Comparison of ENCODE assay signal across 16 cellular contexts in the genomic region with DNA sequence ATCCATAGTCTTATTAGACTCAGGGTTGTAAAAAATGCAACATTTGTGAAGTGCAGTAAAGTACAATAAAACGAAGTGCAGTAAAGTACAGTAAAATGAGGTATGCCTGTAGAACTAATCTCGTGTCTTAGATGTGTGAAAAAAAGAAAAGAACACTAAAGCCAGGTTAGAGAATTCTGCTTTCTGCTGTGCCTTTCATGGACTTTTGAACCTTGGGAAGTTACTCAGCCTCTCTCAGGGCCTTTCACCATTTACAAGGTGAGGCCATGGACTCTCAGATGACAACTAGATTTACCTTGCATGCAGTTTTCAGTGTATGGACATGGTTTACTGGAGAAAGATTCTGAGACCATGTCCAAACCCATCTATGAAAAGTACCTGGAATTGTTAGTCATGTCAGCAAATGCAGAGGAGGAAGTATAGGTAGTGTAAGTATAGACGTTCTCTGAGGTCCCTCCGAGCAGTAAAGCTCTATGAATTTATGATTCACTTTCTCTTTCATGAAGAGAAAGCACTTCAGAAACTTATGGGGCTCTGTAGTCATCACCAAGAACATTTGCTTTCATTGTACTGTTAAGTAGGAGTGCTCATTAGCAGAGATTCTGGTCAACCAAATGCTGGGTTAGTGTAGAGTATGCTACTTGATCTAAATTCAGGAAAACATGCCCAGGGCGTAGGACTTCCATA.
DNase-seq lines count a peak whose midpoint lies in the region; ATAC-seq and TF ChIP-seq lines count a peak whose summit lies in the region.
"Had no signal": no experiment of that assay in that cellular context is flagged by ENCODE, and none has a peak within 500 bp of the region (broad histone marks: within the 10 kb centered on the region; RNA-seq: fewer than 3 reads in every experiment).

No MANE protein-coding gene starts in this region.

- no TSS peak for BruUV-seq in PC-3 (replicated peaks; lab: Mats Ljungman, UMichigan)

- POLR2A ChIA-PET in PC-3 (lab: Charles Lee; ENCODE audit: unreplicated experiment) = no interaction called here

- H3K4me1 ChIP-seq in mucosa of descending colon (ENCODE audit: low read depth) (peaks cover 8% of the 10 kb centered on the region), HAP-1 (no peaks in the 10 kb centered on the region), PC-3 (ENCODE audit: insufficient read depth, low read length) (no peaks in the 10 kb centered on the region)
- H3K4me1 ChIP-seq: BLaER1 treated with 17β-estradiol and CSF1 and Interleukin-3, amounts not matched to agents 10 nM and 100 nM had no signal

- intact Hi-C loops in mucosa of descending colon (cut with DNase I, micrococcal nuclease) = no loop called here
- intact Hi-C loops in PC-3 (cut with micrococcal nuclease) = no loop called here

- no peaks in the 10 kb centered on the region for H3K9me2 ChIP-seq in PC-3 (replicated peaks; ENCODE audit: low read length)

- no peaks in the 10 kb centered on the region for H4K20me1 ChIP-seq in PC-3 (ENCODE audit: low read length)
- H4K20me1 ChIP-seq: BLaER1 treated with 17β-estradiol and CSF1 and Interleukin-3, amounts not matched to agents 10 nM and 100 nM had no signal

- H3K79me2 ChIP-seq in PC-3 (ENCODE audit: low read length) = no peaks in the 10 kb centered on the region

- no peak overlapping the region for H3K4me2 ChIP-seq in PC-3 (ENCODE audit: low read length)
- H3K4me2 ChIP-seq: BLaER1 treated with 17β-estradiol and CSF1 and Interleukin-3, amounts not matched to agents 10 nM and 100 nM had no signal

- DNase-seq in caudate nucleus (lab: John Stamatoyannopoulos, UW) (no peak), mucosa of descending colon (no peak), HAP-1 (ENCODE audit: low spot score in 2 of 2) (no peak), PC-3 (no peak), epidermal melanocyte (ENCODE audit: insufficient read length, low spot score) (no peak), G401 (ENCODE audit: low spot score) (no peak)
- DNase-seq: Calu3; CD8-positive, alpha-beta T cell; DMS 273 treated with DMSO at 0.1 percent for 48 hours; DMS53; DND-41; EL; HCEC 1CT had no signal

- CTCF ChIA-PET in PC-3 (lab: Charles Lee) = no interaction called here

- no peaks in the 10 kb centered on the region for H3K27me3 ChIP-seq in HAP-1 (ENCODE audit: low read depth)
- H3K27me3 ChIP-seq in PC-3 (ENCODE audit: low read length) = no peaks in the 10 kb centered on the region
- H3K27me3 ChIP-seq: BLaER1 treated with 17β-estradiol and CSF1 and Interleukin-3, amounts not matched to agents 10 nM and 100 nM had no signal

- H3K9ac ChIP-seq in PC-3 (ENCODE audit: low read length) = no peak overlapping the region
- H3K9ac ChIP-seq: BLaER1 treated with 17β-estradiol and CSF1 and Interleukin-3, amounts not matched to agents 10 nM and 100 nM had no signal

- peak overlapping the region; percentile 1 for H3K27ac ChIP-seq in caudate nucleus (ENCODE audit: low read depth, low read length)
- H3K27ac ChIP-seq in PC-3 (ENCODE audit: low read length) = no peak overlapping the region
- H3K27ac ChIP-seq: BLaER1 treated with 17β-estradiol and CSF1 and Interleukin-3, amounts not matched to agents 10 nM and 100 nM; HL-60 had no signal

- H3K36me3 ChIP-seq in mucosa of descending colon (ENCODE audit: low read depth) = no peaks in the 10 kb centered on the region
- no peaks in the 10 kb centered on the region for H3K36me3 ChIP-seq in HAP-1 (replicated peaks)
- no peaks in the 10 kb centered on the region for H3K36me3 ChIP-seq in PC-3 (ENCODE audit: low read depth, low read length)
- H3K36me3 ChIP-seq: BLaER1 treated with 17β-estradiol and CSF1 and Interleukin-3, amounts not matched to agents 10 nM and 100 nM had no signal

- H3K4me3 ChIP-seq in mucosa of descending colon (no peak overlapping the region), HAP-1 (no peak overlapping the region), PC-3 (ENCODE audit: low read length) (no peak overlapping the region)
- H3K4me3 ChIP-seq: BLaER1 treated with 17β-estradiol and CSF1 and Interleukin-3, amounts not matched to agents 10 nM and 100 nM had no signal

- no peaks in the 10 kb centered on the region for H3F3A ChIP-seq in PC-3 (ENCODE audit: low read length, unreplicated experiment)

- H2AFZ ChIP-seq in PC-3 (ENCODE audit: low read length) = no peak overlapping the region

- TF ChIP-seq CTCF in mucosa of descending colon (IDR thresholded peaks at IDR 0.05) (no peak), PC-3 (conservative IDR thresholded peaks at IDR 0.05; ENCODE audit: low read depth, low read length) (no peak)

- in situ Hi-C loops in HAP-1 (cut with MboI; ENCODE audit: low sequenced_read_pairs) (no loop called here), G401 (cut with HindIII; ENCODE audit: low sequenced_read_pairs) (no loop called here)

- H3K9me3 ChIP-seq in mucosa of descending colon (no peaks in the 10 kb centered on the region), HAP-1 (no peaks in the 10 kb centered on the region), PC-3 (ENCODE audit: low read length) (no peaks in the 10 kb centered on the region)
- H3K9me3 ChIP-seq: BLaER1 treated with 17β-estradiol and CSF1 and Interleukin-3, amounts not matched to agents 10 nM and 100 nM had no signal

- peak; percentile 45 for ATAC-seq in GM18867 (IDR thresholded peaks at IDR 0.05; ENCODE audit: unreplicated experiment)
- ATAC-seq in mucosa of descending colon = peak; percentile 86
- no peak for ATAC-seq in PC-3
- ATAC-seq: CD8-positive, alpha-beta T cell had no signal
